In genomic region chr10:127863231-127863825, GRCh38 we compare ENCODE assay signal across 1 cellular context.
TF ChIP-seq lines count a peak whose summit lies in the region.

No MANE protein-coding gene starts in this region.

TF ChIP-seq in HepG2, 621 proteins besides CTCF, POLR2A, EP300 and RAD21:
- TF ChIP-seq MTF2 (CRISPR knock-in tag; IDR thresholded peaks at IDR 0.05; ENCODE audit: borderline replicate concordance), result no peak
- peak; percentile 97 for TF ChIP-seq TP53 (CRISPR knock-in tag; conservative IDR thresholded peaks at IDR 0.05)
